ENCODE assay signal across 8 cellular contexts in the genomic region with DNA sequence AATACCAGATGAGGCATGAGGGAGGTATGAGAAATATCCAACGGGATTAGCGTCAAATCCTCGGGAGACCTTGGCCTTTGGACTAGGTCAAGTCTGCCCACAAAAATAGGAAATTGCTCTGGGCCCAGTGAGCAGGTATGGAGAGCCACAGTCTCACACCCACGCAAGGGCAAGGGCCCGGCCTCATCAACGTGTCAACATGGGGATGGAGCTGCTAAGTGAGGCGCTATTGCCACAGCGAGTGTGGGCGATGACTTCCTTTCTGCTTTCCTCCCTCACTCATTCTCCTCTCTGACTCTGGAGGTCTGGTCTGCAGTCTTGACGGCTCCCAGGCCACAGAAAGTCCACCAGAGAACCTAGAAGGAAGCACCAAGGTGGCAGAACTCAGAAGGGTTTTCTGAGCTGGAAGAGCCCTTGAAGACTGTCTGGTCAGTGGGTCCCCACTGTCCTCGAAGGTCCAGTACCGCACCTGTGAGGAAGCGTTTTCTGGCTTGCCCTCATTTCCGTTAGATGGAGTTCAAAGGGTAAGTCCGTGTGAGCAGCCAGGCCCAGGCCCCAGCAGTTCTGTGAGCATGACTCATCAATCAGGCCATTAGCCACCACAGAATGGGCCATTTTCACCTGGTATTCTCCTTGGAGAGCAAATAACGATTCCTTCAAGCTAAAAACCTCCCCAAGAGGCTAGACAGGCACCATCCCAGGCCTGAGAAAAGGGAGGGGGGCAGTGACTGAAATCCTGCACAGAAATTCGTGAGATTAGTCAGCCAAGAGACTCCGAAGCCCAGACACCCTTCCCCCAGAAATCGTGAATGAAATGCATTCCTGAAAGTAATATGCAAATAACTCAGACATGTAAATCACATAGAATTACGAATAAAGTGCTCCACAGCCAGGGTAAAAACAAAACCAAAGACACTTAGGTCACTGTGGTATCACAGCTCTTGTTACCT.
DNase-seq lines count a peak whose midpoint lies in the region; ATAC-seq and TF ChIP-seq lines count a peak whose summit lies in the region.

No MANE protein-coding gene starts in this region.

- TF ChIP-seq CTCF in epithelial cell of proximal tubule (conservative IDR thresholded peaks at IDR 0.05; ENCODE audit: low read depth, low read length): no peak

- H3K4me1 ChIP-seq in ACC112 (ENCODE audit: control insufficient read depth, insufficient read depth, low read length, unreplicated experiment): peaks cover 81% of the 10 kb centered on the region

- H3K27ac ChIP-seq in ACC112 (ENCODE audit: low read depth, low read length): peak overlapping the region; percentile 99

- peaks cover 6% of the 10 kb centered on the region for H3K27me3 Mint-ChIP-seq in T-helper 2 cell treated with Interferon-gamma antibody and Interleukin-4, amounts not matched to agents 5 μg/mL and 100 μg/mL, for 36 hours (ENCODE audit: low read depth)

- H3K4me3 ChIP-seq in ACC112 (ENCODE audit: low read depth, low read length) (peak overlapping the region; percentile 44), epithelial cell of proximal tubule (ENCODE audit: low read depth, low read length) (no peak overlapping the region)

- DNase-seq in T-helper 2 cell treated with Interferon-gamma antibody and Interleukin-4, amounts not matched to agents 5 μg/mL and 100 μg/mL, for 36 hours (ENCODE audit: low spot score): peak; percentile 76
- peak; percentile 51 for DNase-seq in epithelial cell of proximal tubule (ENCODE audit: low read depth)
- peak; percentile 31 to 62 for DNase-seq in stimulated activated CD4-positive, alpha-beta T cell treated with anti-CD3 and anti-CD28 coated beads, Interleukin-12 subunit alpha, Interleukin-12 subunit beta, amount 100 ng/mL, for 24 hours (ENCODE audit: low read depth in 2 of 2)
- DNase-seq in Ammon's horn (ENCODE audit: low spot score): no peak
- DNase-seq in NCI-H1694 (lab: John Stamatoyannopoulos, UW): no peak

- peaks cover 24% of the 10 kb centered on the region for H3K4me1 Mint-ChIP-seq in T-helper 2 cell treated with Interferon-gamma antibody and Interleukin-4, amounts not matched to agents 5 μg/mL and 100 μg/mL, for 36 hours (ENCODE audit: low read depth)

- no peaks in the 10 kb centered on the region for H3K9me3 Mint-ChIP-seq in T-helper 2 cell treated with Interferon-gamma antibody and Interleukin-4, amounts not matched to agents 5 μg/mL and 100 μg/mL, for 36 hours

- H2AFZ ChIP-seq in ACC112 (ENCODE audit: low read length, unreplicated experiment): no peak overlapping the region

- ATAC-seq in GM19023 (IDR thresholded peaks at IDR 0.05; ENCODE audit: unreplicated experiment) (peak; percentile 75), HG03066 (IDR thresholded peaks at IDR 0.05; ENCODE audit: low read depth, unreplicated experiment) (peak; percentile 72)

- peaks cover 2% of the 10 kb centered on the region for H3K36me3 Mint-ChIP-seq in T-helper 2 cell treated with Interferon-gamma antibody and Interleukin-4, amounts not matched to agents 5 μg/mL and 100 μg/mL, for 36 hours (ENCODE audit: low read depth)

- H3K27ac Mint-ChIP-seq in T-helper 2 cell treated with Interferon-gamma antibody and Interleukin-4, amounts not matched to agents 5 μg/mL and 100 μg/mL, for 36 hours: no peak overlapping the region

- no peaks in the 10 kb centered on the region for H3K27me3 ChIP-seq in ACC112 (ENCODE audit: insufficient read depth, low read length)

- H3K79me2 ChIP-seq in ACC112 (ENCODE audit: control insufficient read depth, insufficient read depth, low read length, unreplicated experiment): peaks cover 96% of the 10 kb centered on the region

- no peak overlapping the region for H3K4me3 Mint-ChIP-seq in T-helper 2 cell treated with Interferon-gamma antibody and Interleukin-4, amounts not matched to agents 5 μg/mL and 100 μg/mL, for 36 hours

- H3K36me3 ChIP-seq in ACC112 (ENCODE audit: insufficient read depth, low read length): peaks cover 7% of the 10 kb centered on the region; the same call in 1 of the 2 replicates

Comparison
In these comparisons a context has a peak if more than half of its experiments do, and no peak if none do; other contexts are left out.
1. DNase-seq: peak in T-helper 2 cell treated with Interferon-gamma antibody and Interleukin-4, amounts not matched to agents 5 μg/mL and 100 μg/mL, for 36 hours (single experiment), epithelial cell of proximal tubule (single experiment) and stimulated activated CD4-positive, alpha-beta T cell treated with anti-CD3 and anti-CD28 coated beads, Interleukin-12 subunit alpha, Interleukin-12 subunit beta, amount 100 ng/mL, for 24 hours (2 of 2); none in Ammon's horn (single experiment) and NCI-H1694 (single experiment).